In genomic region chr3:12994607-12995388, GRCh38 we compare ENCODE assay signal across 8 cellular contexts.
A peak's percentile ranks its signal among the peaks of the same experiment; 100 is the strongest.
DNase-seq lines count a peak whose midpoint lies in the region; ATAC-seq, FAIRE-seq and TF ChIP-seq lines count a peak whose summit lies in the region.

No MANE protein-coding gene starts in this region.

- TF ChIP-seq CTCF in pancreas (IDR thresholded peaks at IDR 0.05) (peak; percentile 88 to 95 (median 91)), thyroid gland (IDR thresholded peaks at IDR 0.05) (peak; percentile 66 to 99 (median 84))

- ATAC-seq in GM21576 (IDR thresholded peaks at IDR 0.05; ENCODE audit: unreplicated experiment) (peak; percentile 59), Right ventricle myocardium inferior (peak; percentile 76), pancreas (peak; percentile 82 to 89 (median 84))

- H3K27me3 ChIP-seq in pancreas = no peaks in the 10 kb centered on the region
- H3K27me3 ChIP-seq in thyroid gland = no peaks in the 10 kb centered on the region

- TF ChIP-seq RAD21 in Ishikawa (IDR thresholded peaks at IDR 0.05; ENCODE audit: low read depth) = peak; percentile 58

- peaks cover 7 to 19% (median 16%) of the 10 kb centered on the region in 3 donors for H3K4me1 ChIP-seq in pancreas
- H3K4me1 ChIP-seq in thyroid gland = peaks cover 4 to 11% of the 10 kb centered on the region in 2 donors

- H3K4me1 Mint-ChIP-seq in activated naive CD4-positive, alpha-beta T cell treated with anti-CD3 and anti-CD28 coated beads, Interleukin-2, amount 50 U/mL, for 24 hours = peaks cover 64% of the 10 kb centered on the region

- H3K9me3 ChIP-seq in pancreas (no peaks in the 10 kb centered on the region), thyroid gland (no peaks in the 10 kb centered on the region)

- H3K36me3 ChIP-seq in pancreas (no peaks in the 10 kb centered on the region), thyroid gland (no peaks in the 10 kb centered on the region)

- no peak for TF ChIP-seq EP300 in Ishikawa (IDR thresholded peaks at IDR 0.05; ENCODE audit: borderline replicate concordance)

- peak in 1 of 2 donors; percentile 84 for TF ChIP-seq POLR2A in thyroid gland (IDR thresholded peaks at IDR 0.05)

- intact Hi-C loops in Right ventricle myocardium inferior (cut with DNase I) = loop anchor here (5.0 kb wide), 2 partner anchors 62 to 127 kb away; no protein-coding TSS in a partner anchor
- intact Hi-C loops in pancreas (cut with DNase I) = no loop called here
- intact Hi-C loops in thyroid gland (cut with DNase I) = no loop called here

- H3K4me3 ChIP-seq in pancreas = peak overlapping the region; percentile 51 to 86 (median 70)
- peak overlapping the region; percentile 41 to 95 (median 64) for H3K4me3 ChIP-seq in thyroid gland (replicated peaks in 1 of 3)

- 0 to 1% methylated on average over 57 to 58 of the region's 58 CpGs for WGBS in pancreas, 2 donors
- 0 to 2% methylated on average over 13 to 40 of the region's 58 CpGs for WGBS in thyroid gland, 2 donors

- DNase-seq in EH (ENCODE audit: low read depth) = peak; percentile 78
- DNase-seq in SK-N-DZ (ENCODE audit: low spot score) = peak; percentile 82
- DNase-seq in Right ventricle myocardium inferior (ENCODE audit: missing footprints) = peak; percentile 94
- DNase-seq in pancreas = peak; percentile 87 to 97 (median 92)
- peak; percentile 88 to 90 for DNase-seq in thyroid gland

- no peaks in the 10 kb centered on the region for H3K9me3 Mint-ChIP-seq in activated naive CD4-positive, alpha-beta T cell treated with anti-CD3 and anti-CD28 coated beads, Interleukin-2, amount 50 U/mL, for 24 hours

- H3K27ac Mint-ChIP-seq in activated naive CD4-positive, alpha-beta T cell treated with anti-CD3 and anti-CD28 coated beads, Interleukin-2, amount 50 U/mL, for 24 hours = peak overlapping the region; percentile 96

- no peak for FAIRE-seq in pancreas (lab: Jason Lieb, UNC)

- H3K27ac ChIP-seq in pancreas = peak overlapping the region; percentile 69 to 87 (median 84)
- H3K27ac ChIP-seq in thyroid gland = peak overlapping the region; percentile 58 to 79 (median 79)

- H3K4me3 Mint-ChIP-seq in activated naive CD4-positive, alpha-beta T cell treated with anti-CD3 and anti-CD28 coated beads, Interleukin-2, amount 50 U/mL, for 24 hours = peak overlapping the region; percentile 94

- no peaks in the 10 kb centered on the region for H3K27me3 Mint-ChIP-seq in activated naive CD4-positive, alpha-beta T cell treated with anti-CD3 and anti-CD28 coated beads, Interleukin-2, amount 50 U/mL, for 24 hours

- H3K36me3 Mint-ChIP-seq in activated naive CD4-positive, alpha-beta T cell treated with anti-CD3 and anti-CD28 coated beads, Interleukin-2, amount 50 U/mL, for 24 hours = peaks cover 10% of the 10 kb centered on the region

TF ChIP-seq in Ishikawa, 13 proteins besides CTCF, POLR2A, EP300 and RAD21:
- TF ChIP-seq MAX (IDR thresholded peaks at IDR 0.05) (peak; percentile 68), CEBPB (IDR thresholded peaks at IDR 0.05) (no peak), ZBTB7A (IDR thresholded peaks at IDR 0.05; ENCODE audit: low read depth) (peak; percentile 45; the same call in 1 of the 2 replicates), NFIC (IDR thresholded peaks at IDR 0.05) (no peak), CREB1 (IDR thresholded peaks at IDR 0.05; ENCODE audit: low read depth) (no peak), TEAD4 (IDR thresholded peaks at IDR 0.05) (peak; percentile 31; the same call in 1 of the 2 replicates), TAF1 (IDR thresholded peaks at IDR 0.05; ENCODE audit: low read depth) (no peak; the same call in 1 of the 2 replicates), YY1 (IDR thresholded peaks at IDR 0.05; ENCODE audit: low read depth) (no peak), EGR1 (IDR thresholded peaks at IDR 0.05) (0 out of 2 replicates have a peak, but pooled peaks have one; percentile 29), USF1 (IDR thresholded peaks at IDR 0.05) (peak; percentile 65; the same call in 1 of the 2 replicates), FOXM1 (IDR thresholded peaks at IDR 0.05; ENCODE audit: borderline replicate concordance, low read depth) (no peak), REST (IDR thresholded peaks at IDR 0.05; ENCODE audit: low read depth) (no peak), TCF12 (IDR thresholded peaks at IDR 0.05; ENCODE audit: low read depth) (peak; percentile 43; the same call in 1 of the 2 replicates)

Comparison
In these comparisons a context has a peak if more than half of its experiments do, and no peak if none do; other contexts are left out.
1. Peak in every context shown above with its lines: DNase-seq, ATAC-seq, H3K4me3 ChIP-seq and H3K27ac ChIP-seq.